ENCODE assay signal across 10 cellular contexts in the genomic region with DNA sequence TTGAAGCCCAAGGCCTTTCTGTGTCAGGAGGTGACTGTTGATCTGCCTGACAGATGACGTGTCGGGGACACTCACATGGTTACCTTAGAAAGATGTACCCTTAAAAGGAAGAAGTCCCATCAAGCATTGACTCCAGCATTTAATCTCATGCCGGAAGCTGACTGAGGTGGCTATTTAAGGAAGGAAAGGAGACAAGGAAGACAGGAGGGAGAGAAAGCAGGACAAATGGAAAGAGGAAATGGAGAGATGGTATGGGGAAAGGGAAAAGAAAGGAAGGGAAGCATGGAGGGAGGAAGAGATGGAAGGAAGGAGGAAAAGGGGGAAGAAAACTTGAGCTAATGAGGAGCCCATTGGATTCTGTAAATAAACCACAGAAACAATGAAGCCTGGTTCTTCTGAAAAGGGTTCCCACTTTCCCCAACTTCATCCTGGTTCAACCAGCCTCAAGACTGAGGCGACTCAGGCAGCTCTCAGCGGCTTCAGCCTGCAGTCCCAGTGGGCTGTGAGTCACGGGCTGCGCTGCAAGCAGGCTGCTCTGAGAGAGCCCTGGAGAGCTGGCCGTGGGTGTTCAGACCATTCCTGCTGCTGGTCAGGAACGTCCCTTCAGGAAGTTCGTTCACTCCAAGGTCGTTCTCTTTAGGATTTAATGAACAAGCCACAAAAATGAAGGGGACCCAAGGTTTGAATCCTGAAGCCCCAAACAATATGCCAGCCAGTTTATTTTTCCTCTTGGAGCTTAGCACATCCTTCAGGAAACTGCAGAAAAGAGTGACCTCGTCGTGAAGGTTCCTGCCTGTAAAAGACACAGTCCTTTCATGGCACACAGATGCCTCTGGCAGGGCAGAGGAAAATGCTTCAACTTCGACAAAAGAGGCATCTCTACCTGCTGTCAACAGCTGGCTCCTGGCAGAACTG.
DNase-seq lines count a peak whose midpoint lies in the region; ATAC-seq and TF ChIP-seq lines count a peak whose summit lies in the region.
"Had no signal": no experiment of that assay in that cellular context is flagged by ENCODE, and none has a peak within 500 bp of the region (broad histone marks: within the 10 kb centered on the region; RNA-seq: fewer than 3 reads in every experiment).

No MANE protein-coding gene starts in this region.

- H3K27me3 ChIP-seq in tibial artery = no peaks in the 10 kb centered on the region

- no peak overlapping the region for H2AFZ ChIP-seq in OCI-LY7 (ENCODE audit: low read length)

- H3K79me2 ChIP-seq in OCI-LY7 (ENCODE audit: insufficient read depth, low read depth, low read length) = no peaks in the 10 kb centered on the region

- H3K27ac ChIP-seq in tibial artery (peak overlapping the region in 1 of 2 donors; percentile 48), OCI-LY7 (ENCODE audit: low read depth, low read length, poor library complexity, severe bottlenecking) (no peak overlapping the region)

- POLR2A ChIA-PET in OCI-LY7 (lab: Charles Lee) = interaction anchor here (0.5 kb wide), 1 partner anchor 1804 kb away, joined by 4 read pairs; no protein-coding TSS in a partner anchor

- H4K20me1 ChIP-seq in OCI-LY7 (ENCODE audit: insufficient read depth, low read length) = no peaks in the 10 kb centered on the region

- H3K4me3 ChIP-seq in astrocyte of the spinal cord (ENCODE audit: low read depth, low read length) (no peak overlapping the region), tibial artery (no peak overlapping the region), OCI-LY7 (ENCODE audit: low read depth, low read length, poor library complexity, severe bottlenecking) (no peak overlapping the region)

- H3K36me3 ChIP-seq in tibial artery = no peaks in the 10 kb centered on the region
- H3K36me3 ChIP-seq in OCI-LY7 (ENCODE audit: insufficient read depth, low read length) = no peaks in the 10 kb centered on the region

- no peak overlapping the region for H3K4me2 ChIP-seq in OCI-LY7 (ENCODE audit: low read length)

- CTCF ChIA-PET in OCI-LY7 (lab: Charles Lee; ENCODE audit: unreplicated experiment) = no interaction called here

- BruUV-seq in OCI-LY7 (replicated peaks; lab: Mats Ljungman, UMichigan) = no TSS peak

- DNase-seq in HK-2 (ENCODE audit: unreplicated experiment) (peak; percentile 4), astrocyte of the spinal cord (ENCODE audit: low read depth, low spot score) (peak; percentile 82), islet precursor cell (peak; percentile 86), tibial artery (peak; percentile 58 to 85), iPS-NIHi11 (ENCODE audit: low spot score) (no peak), OCI-LY7 (ENCODE audit: low spot score) (no peak)
- DNase-seq in activated naive CD4-positive, alpha-beta T cell treated with Interleukin-2 at 50 U/mL for 16 hours = no peak
- DNase-seq: activated naive CD8-positive, alpha-beta T cell treated with anti-CD3 and anti-CD28 coated beads, Interleukin-2, amount 10 ng/mL, durations not matched to agents 7 days and 5 days; NCI-H1105 treated with DMSO at 0.1 percent for 48 hours had no signal

- H3K9me3 ChIP-seq in tibial artery (peaks cover 0 to 3% (median 0%) of the 10 kb centered on the region in 3 donors), OCI-LY7 (ENCODE audit: low read length) (peaks cover 5% of the 10 kb centered on the region; the same call in 1 of the 2 replicates)

- intact Hi-C loops in tibial artery (cut with DNase I; ENCODE audit: low total_unique reads) (loop anchor here (10.0 kb wide), 1 partner anchor 64 kb away; no protein-coding TSS in a partner anchor), OCI-LY7 (cut with micrococcal nuclease; ENCODE audit: unreplicated experiment) (no loop called here)

- in situ Hi-C loops in astrocyte of the spinal cord (cut with HindIII; ENCODE audit: low sequenced_read_pairs) = no loop called here

- no peak for ATAC-seq in HG03571 (IDR thresholded peaks at IDR 0.05; ENCODE audit: unreplicated experiment)

- no peaks in the 10 kb centered on the region for H3K9me2 ChIP-seq in OCI-LY7 (ENCODE audit: insufficient read depth, low read length)

- TF ChIP-seq CTCF in astrocyte of the spinal cord (IDR thresholded peaks at IDR 0.05; ENCODE audit: low read depth, low read length) = no peak
- TF ChIP-seq CTCF in tibial artery (IDR thresholded peaks at IDR 0.05) = no peak
- no peak for TF ChIP-seq CTCF in OCI-LY7 (conservative IDR thresholded peaks at IDR 0.05; ENCODE audit: low read length)

- H3K4me1 ChIP-seq in tibial artery (peaks cover 0 to 11% (median 10%) of the 10 kb centered on the region in 4 donors), OCI-LY7 (ENCODE audit: insufficient read depth, low read length, poor library complexity, severe bottlenecking) (no peaks in the 10 kb centered on the region)

Comparison
In these comparisons a context has a peak if more than half of its experiments do, and no peak if none do; other contexts are left out.
1. DNase-seq: peak in HK-2 (single experiment), astrocyte of the spinal cord (single experiment), islet precursor cell (single experiment) and tibial artery (2 of 2); none in iPS-NIHi11 (single experiment), OCI-LY7 (single experiment) and activated naive CD4-positive, alpha-beta T cell treated with Interleukin-2 at 50 U/mL for 16 hours (single experiment).